ENCODE assay signal across 15 cellular contexts in the genomic region with DNA sequence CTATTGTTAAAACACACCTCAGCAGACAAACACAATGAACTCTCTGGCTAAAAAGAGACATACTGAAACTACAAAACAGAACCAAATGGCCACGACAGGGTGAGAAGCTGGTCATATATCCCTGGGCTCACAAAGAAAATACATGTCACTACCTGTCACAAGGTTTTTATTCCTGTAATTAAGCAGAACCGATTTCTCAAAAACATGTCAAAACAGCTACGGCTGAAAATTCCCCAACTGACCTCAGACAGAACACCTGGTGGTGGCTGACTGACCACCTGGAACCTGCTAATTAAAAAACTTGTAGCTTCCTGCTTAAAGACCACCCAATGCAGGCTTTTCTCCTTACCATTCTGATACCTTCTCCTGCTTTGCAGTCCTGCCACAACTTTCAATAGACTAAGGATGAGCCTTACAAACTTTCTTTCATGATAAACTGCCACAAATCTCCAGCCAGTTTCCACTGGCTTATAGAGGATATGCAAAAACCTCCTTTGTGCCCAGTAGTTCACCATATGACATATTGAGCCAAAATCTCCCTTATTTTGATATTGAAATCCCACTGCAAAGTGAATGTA.
DNase-seq lines count a peak whose midpoint lies in the region; ATAC-seq and TF ChIP-seq lines count a peak whose summit lies in the region.
"Had no signal": no experiment of that assay in that cellular context is flagged by ENCODE, and none has a peak within 500 bp of the region (broad histone marks: within the 10 kb centered on the region; RNA-seq: fewer than 3 reads in every experiment).

No MANE protein-coding gene starts in this region.

- no peak for TF ChIP-seq CTCF in neural progenitor cell (IDR thresholded peaks at IDR 0.05)

- no peak overlapping the region for H3K27ac Mint-ChIP-seq in neural progenitor cell

- H3K36me3 Mint-ChIP-seq in neural progenitor cell: no peaks in the 10 kb centered on the region

- ATAC-seq in GM18519 (IDR thresholded peaks at IDR 0.05; ENCODE audit: low FRiP score, unreplicated experiment) (peak; percentile 92), GM21515 (IDR thresholded peaks at IDR 0.05; ENCODE audit: unreplicated experiment) (peak; percentile 85), HG03064 (IDR thresholded peaks at IDR 0.05; ENCODE audit: low read depth, unreplicated experiment) (peak; percentile 90)
- ATAC-seq: body of pancreas, pancreas had no signal

- no peaks in the 10 kb centered on the region for H3K79me2 ChIP-seq in neural progenitor cell (ENCODE audit: low read depth)

- H3K27me3 ChIP-seq in neural progenitor cell: no peaks in the 10 kb centered on the region
- H3K27me3 ChIP-seq: body of pancreas, pancreas, upper lobe of left lung had no signal

- peaks cover 3% of the 10 kb centered on the region for H3K4me1 ChIP-seq in neural progenitor cell
- H3K4me1 ChIP-seq: body of pancreas, pancreas, upper lobe of left lung had no signal

- peaks cover 2% of the 10 kb centered on the region for H3K27me3 Mint-ChIP-seq in neural progenitor cell (ENCODE audit: insufficient read depth, low read depth)

- H3K9me3 ChIP-seq in neural progenitor cell (ENCODE audit: low read depth): no peaks in the 10 kb centered on the region
- H3K9me3 ChIP-seq: body of pancreas, pancreas, upper lobe of left lung had no signal

- no peak overlapping the region for H3K4me2 ChIP-seq in neural progenitor cell

- no peaks in the 10 kb centered on the region for H3K9me3 Mint-ChIP-seq in neural progenitor cell

- H3K4me3 Mint-ChIP-seq in neural progenitor cell: no peak overlapping the region

- no peaks in the 10 kb centered on the region for H4K20me1 ChIP-seq in neural progenitor cell (ENCODE audit: low read depth)

- no peak overlapping the region for H3K9ac ChIP-seq in neural progenitor cell

- H3K4me1 Mint-ChIP-seq in neural progenitor cell: peaks cover 6% of the 10 kb centered on the region

- peak; percentile 5 for DNase-seq in RPMI8226
- DNase-seq in cerebellum (ENCODE audit: low spot score): no peak
- DNase-seq in NCI-H1436 (lab: John Stamatoyannopoulos, UW): no peak
- no peak for DNase-seq in neural progenitor cell (ENCODE audit: low spot score)
- DNase-seq in A172 (ENCODE audit: low spot score): no peak
- DNase-seq: body of pancreas, Karpas-422, NCI-H524 treated with DMSO at 0.1 percent for 48 hours, pancreas, T-helper 2 cell, upper lobe of left lung had no signal

- H3F3A ChIP-seq in neural progenitor cell (ENCODE audit: low read depth): peaks cover 10% of the 10 kb centered on the region

- H3K27ac ChIP-seq in neural progenitor cell: no peak overlapping the region
- H3K27ac ChIP-seq: body of pancreas, C4-2B, pancreas, upper lobe of left lung had no signal

- H2AFZ ChIP-seq in neural progenitor cell (replicated peaks): no peak overlapping the region

- H3K4me3 ChIP-seq in neural progenitor cell: no peak overlapping the region
- H3K4me3 ChIP-seq: body of pancreas, pancreas, upper lobe of left lung had no signal

- H3K36me3 ChIP-seq in neural progenitor cell: no peaks in the 10 kb centered on the region
- H3K36me3 ChIP-seq: pancreas, upper lobe of left lung had no signal
